In genomic region chr1:108639899-108640560, GRCh38 we compare ENCODE assay signal across 13 cellular contexts. TPM values are rescaled to one million over a fixed set of nuclear protein-coding genes. Genes with fewer than 3 reads are reported as not detected.
DNase-seq lines count a peak whose midpoint lies in the region; ATAC-seq, FAIRE-seq and TF ChIP-seq lines count a peak whose summit lies in the region.
"Had no signal": no experiment of that assay in that cellular context is flagged by ENCODE, and none has a peak within 500 bp of the region (broad histone marks: within the 10 kb centered on the region; RNA-seq: fewer than 3 reads in every experiment).

No MANE protein-coding gene starts in this region.

- no peak for TF ChIP-seq CTCF in BE2C (IDR thresholded peaks at IDR 0.05; ENCODE audit: low read depth, low read length)
- no peak for TF ChIP-seq CTCF in WTC11 (IDR thresholded peaks at IDR 0.05)

- H3K9me3 ChIP-seq in BE2C, result no peaks in the 10 kb centered on the region; the same call in 1 of the 2 replicates
- H3K9me3 ChIP-seq: vagina had no signal

- CTCF ChIA-PET in WTC11 (lab: Charles Lee), result no interaction called here

- POLR2A ChIA-PET in WTC11 (lab: Charles Lee), result no interaction called here

- H3K4me3 Mint-ChIP-seq in WTC11, result no peak overlapping the region
- H3K4me3 Mint-ChIP-seq in natural killer cell treated with Interleukin-12 subunit alpha and Interleukin-12 subunit beta and Interleukin-15 and Interleukin-18, amount 100 ng/mL, for 72 hours, result peak overlapping the region; percentile 65

- H3K27me3 Mint-ChIP-seq in WTC11 (ENCODE audit: low read depth), result no peaks in the 10 kb centered on the region
- H3K27me3 Mint-ChIP-seq in natural killer cell treated with Interleukin-12 subunit alpha and Interleukin-12 subunit beta and Interleukin-15 and Interleukin-18, amount 100 ng/mL, for 72 hours, result no peaks in the 10 kb centered on the region

- no peaks in the 10 kb centered on the region for H3K27me3 ChIP-seq in BE2C
- H3K27me3 ChIP-seq: vagina had no signal

- DNase-seq in BE2C (peak; percentile 7), WTC11 (ENCODE audit: low spot score) (no peak), iPS-NIHi7 (ENCODE audit: extremely low spot score) (no peak), frontal cortex (ENCODE audit: low spot score in 2 of 2) (no peak), RKO (ENCODE audit: low spot score) (no peak), cerebellum (ENCODE audit: low spot score) (no peak)
- peak; percentile 44 for DNase-seq in activated gamma-delta T cell treated with anti-CD3 and anti-CD28 coated beads, Interleukin-2, amount 50 U/mL, for 16 hours (ENCODE audit: low read depth)
- DNase-seq in natural killer cell treated with Interleukin-12 subunit alpha and Interleukin-12 subunit beta and Interleukin-15 and Interleukin-18, amount 100 ng/mL, for 72 hours (ENCODE audit: low spot score), result peak; percentile 68
- DNase-seq: HCEC 1CT, NCI-H1048, NCI-H446 had no signal

- no peak for ATAC-seq in WTC11
- peak in 1 of 2 donors; percentile 55 for ATAC-seq in natural killer cell treated with Interleukin-12 subunit alpha and Interleukin-12 subunit beta and Interleukin-15 and Interleukin-18, amount 100 ng/mL, for 72 hours

- peaks cover 27% of the 10 kb centered on the region for H3K36me3 Mint-ChIP-seq in WTC11
- peaks cover 13% of the 10 kb centered on the region for H3K36me3 Mint-ChIP-seq in natural killer cell treated with Interleukin-12 subunit alpha and Interleukin-12 subunit beta and Interleukin-15 and Interleukin-18, amount 100 ng/mL, for 72 hours

- no peaks in the 10 kb centered on the region for H3K4me1 ChIP-seq in BE2C
- H3K4me1 ChIP-seq: vagina had no signal

- no peak overlapping the region for H3K4me3 ChIP-seq in BE2C (ENCODE audit: low read depth, low read length)
- H3K4me3 ChIP-seq: vagina had no signal

- H3K36me3 ChIP-seq in BE2C, result no peaks in the 10 kb centered on the region

- H3K27ac Mint-ChIP-seq in WTC11, result peak overlapping the region; percentile 59
- H3K27ac Mint-ChIP-seq in natural killer cell treated with Interleukin-12 subunit alpha and Interleukin-12 subunit beta and Interleukin-15 and Interleukin-18, amount 100 ng/mL, for 72 hours, result peak overlapping the region; percentile 70 to 83

- no peaks in the 10 kb centered on the region for H3K4me1 Mint-ChIP-seq in WTC11
- H3K4me1 Mint-ChIP-seq in natural killer cell treated with Interleukin-12 subunit alpha and Interleukin-12 subunit beta and Interleukin-15 and Interleukin-18, amount 100 ng/mL, for 72 hours (ENCODE audit: low read depth in 2 of 2), result peaks cover 35 to 44% of the 10 kb centered on the region in 2 donors

- FAIRE-seq in frontal cortex (lab: Jason Lieb, UNC), result no peak
- FAIRE-seq: colon had no signal

- H3K9me3 Mint-ChIP-seq in WTC11, result peaks cover 10% of the 10 kb centered on the region
- no peaks in the 10 kb centered on the region for H3K9me3 Mint-ChIP-seq in natural killer cell treated with Interleukin-12 subunit alpha and Interleukin-12 subunit beta and Interleukin-15 and Interleukin-18, amount 100 ng/mL, for 72 hours

TF ChIP-seq in WTC11, 78 proteins besides CTCF, POLR2A, EP300 and RAD21:
- TF ChIP-seq, protein P1, sequence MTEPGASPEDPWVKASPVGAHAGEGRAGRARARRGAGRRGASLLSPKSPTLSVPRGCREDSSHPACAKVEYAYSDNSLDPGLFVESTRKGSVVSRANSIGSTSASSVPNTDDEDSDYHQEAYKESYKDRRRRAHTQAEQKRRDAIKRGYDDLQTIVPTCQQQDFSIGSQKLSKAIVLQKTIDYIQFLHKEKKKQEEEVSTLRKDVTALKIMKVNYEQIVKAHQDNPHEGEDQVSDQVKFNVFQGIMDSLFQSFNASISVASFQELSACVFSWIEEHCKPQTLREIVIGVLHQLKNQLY (CRISPR knock-in tag; IDR thresholded peaks at IDR 0.05), result no peak
- TF ChIP-seq NFYB (CRISPR knock-in tag; conservative IDR thresholded peaks at IDR 0.05; ENCODE audit: low read depth), result 0 out of 2 replicates have a peak, but pooled peaks have one; percentile 22
TF ChIP-seq in WTC11: peak in this region for 1.

RNA-seq across cellular contexts. Expression of gene HENMT1, which starts 20.9 kb away (rescaled TPM):
- not detected for polyA plus RNA-seq in BE2C (2012; ENCODE audit: insufficient read depth, insufficient read length, low read depth)
- total RNA-seq in WTC11 (2021) (4.6 to 5.3 TPM (median 4.7 TPM) in 3 replicates), frontal cortex (35.5 TPM), cerebellum (17.2 TPM)
- total RNA-seq in natural killer cell treated with Interleukin-12 subunit alpha and Interleukin-12 subunit beta and Interleukin-15 and Interleukin-18, amount 100 ng/mL, for 72 hours, result 10 to 100 TPM; 27.5 to 35.7 TPM

RNA-seq across cellular contexts. Expression of gene PRPF38B, which starts 52.1 kb away (rescaled TPM):
- 54.9 TPM for polyA plus RNA-seq in BE2C (2012; ENCODE audit: insufficient read depth, insufficient read length, low read depth)
- total RNA-seq in WTC11 (2021), result 42.8 to 50.5 TPM (median 43.0 TPM) in 3 replicates
- 100 to 1,000 TPM in 1 of 2 donors, 10 to 100 TPM in 1; 76.3 to 104 TPM for total RNA-seq in natural killer cell treated with Interleukin-12 subunit alpha and Interleukin-12 subunit beta and Interleukin-15 and Interleukin-18, amount 100 ng/mL, for 72 hours
- total RNA-seq in frontal cortex, result 20.8 TPM
- total RNA-seq in cerebellum, result 25.0 TPM

Comparison
In these comparisons a context has a peak if more than half of its experiments do, and no peak if none do; other contexts are left out.
1. DNase-seq: peak in BE2C (single experiment), activated gamma-delta T cell treated with anti-CD3 and anti-CD28 coated beads, Interleukin-2, amount 50 U/mL, for 16 hours (single experiment) and natural killer cell treated with Interleukin-12 subunit alpha and Interleukin-12 subunit beta and Interleukin-15 and Interleukin-18, amount 100 ng/mL, for 72 hours (single experiment); none in WTC11 (single experiment), iPS-NIHi7 (single experiment), frontal cortex (0 of 2), RKO (single experiment) and cerebellum (single experiment).